In the genomic region with DNA sequence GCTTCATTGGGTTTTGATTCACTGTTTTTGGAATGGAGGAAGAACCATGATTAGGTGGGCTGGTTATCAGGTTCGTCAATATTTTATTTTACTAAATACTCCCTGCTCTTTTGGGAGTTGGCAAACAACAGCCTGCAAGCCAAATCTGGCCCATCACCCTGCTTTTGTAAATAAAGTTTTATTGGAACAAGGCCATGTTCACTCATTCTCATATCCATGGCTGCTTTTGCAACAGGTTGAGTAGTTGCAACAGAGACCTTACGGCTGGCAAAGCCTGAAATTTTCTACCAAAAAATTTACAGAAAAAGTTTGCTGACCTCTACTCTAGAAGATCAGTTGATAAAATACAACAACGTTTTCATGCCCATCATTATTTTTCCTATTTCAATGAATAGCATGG, we compare ENCODE assay signal across 19 cellular contexts. TPM values are rescaled to one million over a fixed set of nuclear protein-coding genes. Genes with fewer than 3 reads are reported as not detected.
DNase-seq lines count a peak whose midpoint lies in the region; ATAC-seq, FAIRE-seq and TF ChIP-seq lines count a peak whose summit lies in the region.
"Had no signal": no experiment of that assay in that cellular context is flagged by ENCODE, and none has a peak within 500 bp of the region (broad histone marks: within the 10 kb centered on the region; RNA-seq: fewer than 3 reads in every experiment).

No MANE protein-coding gene starts in this region.

- H3K27me3 ChIP-seq in GM23338 (ENCODE audit: insufficient read depth) (no peaks in the 10 kb centered on the region), HepG2 (ENCODE audit: control insufficient read depth in 1 of 2, insufficient read depth in 2 of 2, low read length in 2 of 2) (peaks cover 0 to 21% of the 10 kb centered on the region in 2 experiments; a peak in 1 of 5 replicates), spleen (replicated peaks in 1 of 7) (no peaks in the 10 kb centered on the region), HAP-1 (ENCODE audit: low read depth) (no peaks in the 10 kb centered on the region)

- in situ Hi-C loops in HepG2 (cut with HindIII; ENCODE audit: extremely low pct_ligation_motif_present, low pct_unique_long_range_greater_than_20kb) (loop anchor here (10.0 kb wide), 1 partner anchor 470 kb away; no protein-coding TSS in a partner anchor), HAP-1 (cut with MboI; ENCODE audit: low sequenced_read_pairs) (loop anchor here (10.0 kb wide), 1 partner anchor 470 kb away; no protein-coding TSS in a partner anchor)

- H3K9me3 ChIP-seq in HepG2 (ENCODE audit: low read length) (no peaks in the 10 kb centered on the region), spleen (no peaks in the 10 kb centered on the region), HAP-1 (no peaks in the 10 kb centered on the region)

- POLR2A ChIA-PET in HepG2 (lab: Yijun Ruan, JAX), result no interaction called here

- H4K20me1 ChIP-seq in GM23338 (replicated peaks; ENCODE audit: insufficient read depth) (no peaks in the 10 kb centered on the region), HepG2 (ENCODE audit: insufficient read depth, low read length) (no peaks in the 10 kb centered on the region)

- 0 out of 2 replicates have a peak overlapping the region, but pooled peaks have one; percentile 38 for H2AFZ ChIP-seq in GM23338
- no peak overlapping the region for H2AFZ ChIP-seq in HepG2 (ENCODE audit: low read length)

- no TSS peak for BruUV-seq in HepG2 (replicated peaks; lab: Mats Ljungman, UMichigan)

- peaks cover 5% of the 10 kb centered on the region for H3K27me3 Mint-ChIP-seq in GM23338 (ENCODE audit: insufficient read depth, low read depth, poor library complexity)
- H3K27me3 Mint-ChIP-seq in activated T-helper 17 cell treated with anti-CD3 and anti-CD28 coated beads, Interleukin-2, amount 50 U/mL, for 72 hours, result no peaks in the 10 kb centered on the region
- H3K27me3 Mint-ChIP-seq: CD4-positive, alpha-beta T cell had no signal

- H3K9ac ChIP-seq in HepG2 (ENCODE audit: insufficient read depth, low read depth, low read length), result no peak overlapping the region

- TF ChIP-seq POLR2A in HepG2 (IDR thresholded peaks at IDR 0.05; ENCODE audit: insufficient read depth in 1 of 2, low read depth in 2 of 2, low read length in 2 of 2) (no peak), spleen (IDR thresholded peaks at IDR 0.05) (no peak)

- H3K27ac Mint-ChIP-seq in GM23338, result no peak overlapping the region
- H3K27ac Mint-ChIP-seq in activated T-helper 17 cell treated with anti-CD3 and anti-CD28 coated beads, Interleukin-2, amount 50 U/mL, for 72 hours, result peak overlapping the region; percentile 14
- H3K27ac Mint-ChIP-seq: CD4-positive, alpha-beta T cell; HFFc6 had no signal

- no peak overlapping the region for H3K4me3 Mint-ChIP-seq in GM23338
- no peak overlapping the region for H3K4me3 Mint-ChIP-seq in activated T-helper 17 cell treated with anti-CD3 and anti-CD28 coated beads, Interleukin-2, amount 50 U/mL, for 72 hours
- H3K4me3 Mint-ChIP-seq: CD4-positive, alpha-beta T cell; H9; HFFc6 had no signal

- H3K9me2 ChIP-seq in GM23338 (ENCODE audit: insufficient read depth), result no peaks in the 10 kb centered on the region

- FAIRE-seq in HepG2 (lab: Jason Lieb, UNC), result no peak
- FAIRE-seq: GM12891 had no signal

- WGBS in HepG2 (ENCODE audit: low lambda C conversion rate), result 6% methylated on average over 3 of the region's 3 CpGs
- 80 to 92% (median 87%) methylated on average over 3 of the region's 3 CpGs for WGBS in spleen, 5 donors

- TF ChIP-seq CTCF in GM23338 (conservative IDR thresholded peaks at IDR 0.05; ENCODE audit: low read depth in 2 of 2), result no peak
- no peak for TF ChIP-seq CTCF in HepG2 (CRISPR knock-in tag; IDR thresholded peaks at IDR 0.05)
- TF ChIP-seq CTCF in spleen (IDR thresholded peaks at IDR 0.05 in 8 of 11, conservative IDR thresholded peaks at IDR 0.05 in 3 of 11), result no peak

- ATAC-seq in GM23338, result no peak
- no peak for ATAC-seq in activated T-helper 17 cell treated with anti-CD3 and anti-CD28 coated beads, Interleukin-2, amount 50 U/mL, for 72 hours (replicated peaks)
- ATAC-seq in HepG2, result no peak

- DNase-seq in GM23338 (ENCODE audit: low spot score), result no peak
- DNase-seq in HepG2 (ENCODE audit: low spot score), result no peak
- peak; percentile 4 for DNase-seq in spleen
- DNase-seq in SHP77 treated with DMSO at 0.1 percent for 48 hours (lab: John Stamatoyannopoulos, UW), result no peak
- no peak for DNase-seq in NCI-H2107 (lab: John Stamatoyannopoulos, UW)
- no peak for DNase-seq in HAP-1 (ENCODE audit: low spot score in 2 of 2)
- DNase-seq: ACHN; C1 segment of cervical spinal cord; Calu3; CD4-positive, alpha-beta T cell; DMS 273 treated with DMSO at 0.1 percent for 48 hours; DMS79; GOT3; H9; HFFc6; KBM-7 had no signal

- H3K4me3 ChIP-seq in GM23338, result no peak overlapping the region
- no peak overlapping the region for H3K4me3 ChIP-seq in HepG2 (replicated peaks in 1 of 3; ENCODE audit: insufficient read depth in 1 of 3, low read depth in 2 of 3, low read length in 3 of 3)
- H3K4me3 ChIP-seq in spleen, result no peak overlapping the region
- no peak overlapping the region for H3K4me3 ChIP-seq in HAP-1

- H3K4me1 ChIP-seq in GM23338 (ENCODE audit: insufficient read depth) (no peaks in the 10 kb centered on the region), HepG2 (ENCODE audit: insufficient read depth, low read length) (0 out of 2 replicates have a peak, but pooled peaks cover 13% of the 10 kb centered on the region), spleen (peaks cover 0 to 19% (median 10%) of the 10 kb centered on the region in 6 donors), HAP-1 (no peaks in the 10 kb centered on the region)

- no peak overlapping the region for H3K4me2 ChIP-seq in GM23338
- H3K4me2 ChIP-seq in HepG2 (ENCODE audit: low read depth, low read length), result no peak overlapping the region

- H3K27ac ChIP-seq in GM23338 (ENCODE audit: low read depth) (no peak overlapping the region), HepG2 (ENCODE audit: extremely low read length, insufficient read depth, low read length) (no peak overlapping the region), spleen (no peak overlapping the region)
- H3K27ac ChIP-seq: HL-60 had no signal

- H3K79me2 ChIP-seq in GM23338 (replicated peaks; ENCODE audit: insufficient read depth) (no peaks in the 10 kb centered on the region), HepG2 (ENCODE audit: insufficient read depth, low read length) (no peaks in the 10 kb centered on the region)

- H3F3A ChIP-seq in GM23338 (replicated peaks; ENCODE audit: low read depth), result no peaks in the 10 kb centered on the region

- no peaks in the 10 kb centered on the region for H3K36me3 Mint-ChIP-seq in GM23338 (ENCODE audit: low read depth)
- peaks cover 90% of the 10 kb centered on the region for H3K36me3 Mint-ChIP-seq in activated T-helper 17 cell treated with anti-CD3 and anti-CD28 coated beads, Interleukin-2, amount 50 U/mL, for 72 hours (ENCODE audit: low read depth)

- no peak for TF ChIP-seq RAD21 in HepG2 (CRISPR knock-in tag; IDR thresholded peaks at IDR 0.05)

- H3K4me1 Mint-ChIP-seq in GM23338, result no peaks in the 10 kb centered on the region; the same call in 2 of the 3 replicates
- H3K4me1 Mint-ChIP-seq in activated T-helper 17 cell treated with anti-CD3 and anti-CD28 coated beads, Interleukin-2, amount 50 U/mL, for 72 hours, result peaks cover 7% of the 10 kb centered on the region
- H3K4me1 Mint-ChIP-seq: H9 had no signal

- intact Hi-C loops in HepG2 (cut with micrococcal nuclease; ENCODE audit: unreplicated experiment), result no loop called here
- intact Hi-C loops in spleen (cut with DNase I; ENCODE audit: low total_unique reads), result loop anchor here (5.0 kb wide), 1 partner anchor 473 kb away; no protein-coding TSS in a partner anchor

- no peak for TF ChIP-seq EP300 in HepG2 (IDR thresholded peaks at IDR 0.05; ENCODE audit: low read depth in 2 of 2, low read length in 2 of 2)
- no peak for TF ChIP-seq EP300 in HepG2 (CRISPR knock-in tag; IDR thresholded peaks at IDR 0.05; ENCODE audit: borderline replicate concordance)

- no peaks in the 10 kb centered on the region for H3K36me3 ChIP-seq in GM23338 (ENCODE audit: insufficient read depth)
- no peaks in the 10 kb centered on the region for H3K36me3 ChIP-seq in HepG2 (replicated peaks in 1 of 2; ENCODE audit: control insufficient read depth in 1 of 2, insufficient read depth in 2 of 2, low read length in 2 of 2)
- peaks cover 0 to 20% (median 0%) of the 10 kb centered on the region in 6 donors for H3K36me3 ChIP-seq in spleen
- no peaks in the 10 kb centered on the region for H3K36me3 ChIP-seq in HAP-1 (replicated peaks)

- peaks cover 4% of the 10 kb centered on the region; the same call in 2 of the 3 replicates for H3K9me3 Mint-ChIP-seq in GM23338
- no peaks in the 10 kb centered on the region for H3K9me3 Mint-ChIP-seq in activated T-helper 17 cell treated with anti-CD3 and anti-CD28 coated beads, Interleukin-2, amount 50 U/mL, for 72 hours
- H3K9me3 Mint-ChIP-seq: CD4-positive, alpha-beta T cell; HFFc6 had no signal

- CTCF ChIA-PET in HepG2 (lab: Yijun Ruan, JAX; ENCODE audit: low intra/inter-chr PET ratio, low total read pairs), result no interaction called here

RNA-seq across cellular contexts. Expression of gene SYTL3, which starts 45.1 kb away (rescaled TPM):
- total RNA-seq in GM23338 (2014; rRNA removed; shearing (Covaris generic)), result 0.07 TPM in 1 of 2 replicates, not detected in the other
- polyA plus RNA-seq in GM23338 (2016; fragmentation: Nextera tagmentation; extraction: Ambion mirVana), result not detected in 2 replicates
- total RNA-seq in activated T-helper 17 cell treated with anti-CD3 and anti-CD28 coated beads, Interleukin-2, amount 50 U/mL, for 72 hours, result 100 to 1,000 TPM; 118 to 331 TPM
- total RNA-seq in HepG2 (2016; rRNA removed; fragmentation: Illumina TruSeq; extraction: Trizol), result 0.11 and 0.17 TPM in 2 replicates
- total RNA-seq in HepG2 (2016; cell fraction: cytosol; rRNA removed; fragmentation: Illumina TruSeq; extraction: Trizol; ENCODE audit: low read depth), result 0.20 and 0.26 TPM in 2 replicates
- total RNA-seq in HepG2 (2016; cell fraction: insoluble cytoplasmic fraction; rRNA removed; fragmentation: Illumina TruSeq; extraction: Trizol), result 0.19 and 0.25 TPM in 2 replicates
- total RNA-seq in HepG2 (2016; cell fraction: membrane; rRNA removed; fragmentation: Illumina TruSeq; extraction: Trizol), result 0.14 and 0.15 TPM in 2 replicates
- 0.37 and 0.50 TPM in 2 replicates for total RNA-seq in HepG2 (2016; cell fraction: nucleus; rRNA removed; fragmentation: Illumina TruSeq; extraction: Trizol)
- 0.21 and 0.28 TPM in 2 replicates for polyA plus RNA-seq in HepG2 (2011; rRNA removed)
- 0.12 and 0.15 TPM in 2 replicates for polyA plus RNA-seq in HepG2 (2011; cell fraction: cytosol; rRNA removed)
- 0.59 and 0.64 TPM in 2 replicates for polyA plus RNA-seq in HepG2 (2011; cell fraction: nucleus; rRNA removed)
- 0.21 and 0.44 TPM in 2 replicates for polyA plus RNA-seq in HepG2 (2012)
- polyA plus RNA-seq in HepG2 (2016; cell fraction: cytosol; fragmentation: Illumina TruSeq; extraction: Trizol; ENCODE audit: low read depth), result 0.16 and 0.17 TPM in 2 replicates
- polyA plus RNA-seq in HepG2 (2016; cell fraction: insoluble cytoplasmic fraction; fragmentation: Illumina TruSeq; extraction: Trizol; ENCODE audit: low read depth), result 0.10 and 0.34 TPM in 2 replicates
- 0.07 and 0.15 TPM in 2 replicates for polyA plus RNA-seq in HepG2 (2016; cell fraction: membrane; fragmentation: Illumina TruSeq; extraction: Trizol; ENCODE audit: low read depth)
- polyA plus RNA-seq in HepG2 (2016; cell fraction: nucleus; fragmentation: Illumina TruSeq; extraction: Trizol; ENCODE audit: insufficient read depth, low read depth), result 0.22 and 0.72 TPM in 2 replicates
- polyA minus RNA-seq in HepG2 (2011; rRNA and poly(A)+ RNA removed; ENCODE audit: low replicate concordance), result 0.28 TPM in 1 of 2 replicates, not detected in the other
- not detected in 2 replicates for polyA minus RNA-seq in HepG2 (2011; cell fraction: cytosol; rRNA and poly(A)+ RNA removed)
- polyA minus RNA-seq in HepG2 (2011; cell fraction: nucleus; rRNA and poly(A)+ RNA removed), result 0.64 and 0.87 TPM in 2 replicates
- 10 to 100 TPM; 13.2 to 48.3 (median 19.5) TPM for total RNA-seq in spleen
- polyA plus RNA-seq in spleen, result 1 to 10 TPM; 5.9 to 8.5 (median 6.4) TPM

RNA-seq across cellular contexts. Expression of gene DYNLT1, which starts 50.4 kb away (rescaled TPM):
- total RNA-seq in GM23338 (2014; rRNA removed; shearing (Covaris generic)), result 60.9 and 71.6 TPM in 2 replicates
- 235 and 241 TPM in 2 replicates for polyA plus RNA-seq in GM23338 (2016; fragmentation: Nextera tagmentation; extraction: Ambion mirVana)
- total RNA-seq in activated T-helper 17 cell treated with anti-CD3 and anti-CD28 coated beads, Interleukin-2, amount 50 U/mL, for 72 hours, result 10 to 100 TPM; 82.3 to 89.8 TPM
- total RNA-seq in HepG2 (2016; rRNA removed; fragmentation: Illumina TruSeq; extraction: Trizol), result 108 and 144 TPM in 2 replicates
- 61.3 and 63.2 TPM in 2 replicates for total RNA-seq in HepG2 (2016; cell fraction: cytosol; rRNA removed; fragmentation: Illumina TruSeq; extraction: Trizol; ENCODE audit: low read depth)
- 106 and 153 TPM in 2 replicates for total RNA-seq in HepG2 (2016; cell fraction: insoluble cytoplasmic fraction; rRNA removed; fragmentation: Illumina TruSeq; extraction: Trizol)
- total RNA-seq in HepG2 (2016; cell fraction: membrane; rRNA removed; fragmentation: Illumina TruSeq; extraction: Trizol), result 66.8 and 68.4 TPM in 2 replicates
- total RNA-seq in HepG2 (2016; cell fraction: nucleus; rRNA removed; fragmentation: Illumina TruSeq; extraction: Trizol), result 46.1 and 46.5 TPM in 2 replicates
- polyA plus RNA-seq in HepG2 (2011; rRNA removed), result 152 and 171 TPM in 2 replicates
- 96.9 and 144 TPM in 2 replicates for polyA plus RNA-seq in HepG2 (2011; cell fraction: cytosol; rRNA removed)
- polyA plus RNA-seq in HepG2 (2011; cell fraction: nucleus; rRNA removed), result 55.7 and 80.2 TPM in 2 replicates
- 121 and 122 TPM in 2 replicates for polyA plus RNA-seq in HepG2 (2012)
- polyA plus RNA-seq in HepG2 (2016; cell fraction: cytosol; fragmentation: Illumina TruSeq; extraction: Trizol; ENCODE audit: low read depth), result 51.0 and 56.6 TPM in 2 replicates
- polyA plus RNA-seq in HepG2 (2016; cell fraction: insoluble cytoplasmic fraction; fragmentation: Illumina TruSeq; extraction: Trizol; ENCODE audit: low read depth), result 155 and 168 TPM in 2 replicates
- polyA plus RNA-seq in HepG2 (2016; cell fraction: membrane; fragmentation: Illumina TruSeq; extraction: Trizol; ENCODE audit: low read depth), result 61.5 and 63.6 TPM in 2 replicates
- polyA plus RNA-seq in HepG2 (2016; cell fraction: nucleus; fragmentation: Illumina TruSeq; extraction: Trizol; ENCODE audit: insufficient read depth, low read depth), result 102 and 103 TPM in 2 replicates
- polyA minus RNA-seq in HepG2 (2011; rRNA and poly(A)+ RNA removed; ENCODE audit: low replicate concordance), result 81.1 TPM in 2 replicates
- polyA minus RNA-seq in HepG2 (2011; cell fraction: cytosol; rRNA and poly(A)+ RNA removed), result 19.5 and 25.9 TPM in 2 replicates
- 19.4 and 32.6 TPM in 2 replicates for polyA minus RNA-seq in HepG2 (2011; cell fraction: nucleus; rRNA and poly(A)+ RNA removed)
- total RNA-seq in spleen, result 10 to 100 TPM; 61.3 to 91.3 (median 71.3) TPM
- polyA plus RNA-seq in spleen, result 100 to 1,000 TPM in 2 of 3 donors, 10 to 100 TPM in 1; 81.8 to 131 (median 126) TPM

Comparison
In these comparisons a context has a peak if more than half of its experiments do, and no peak if none do; other contexts are left out.
1. RNA of gene SYTL3, which starts 45.1 kb away (total RNA-seq): 118 to 331 TPM in activated T-helper 17 cell treated with anti-CD3 and anti-CD28 coated beads, Interleukin-2, amount 50 U/mL, for 72 hours and 13.2 to 48.3 TPM in spleen; 0.11 to 0.50 TPM in HepG2 and 0.07 TPM in GM23338; every median in the first group is over 4 times any median in the second.